19 cellular contexts compared by ENCODE assay signal in genomic region chr15:85112997-85113396, GRCh38.
"Had no signal": no experiment of that assay in that cellular context is flagged by ENCODE, and none has a peak within 500 bp of the region (broad histone marks: within the 10 kb centered on the region; RNA-seq: fewer than 3 reads in every experiment).

No MANE protein-coding gene starts in this region.

- H3K36me3 Mint-ChIP-seq: natural killer cell had no signal

- H3K4me1 ChIP-seq: foreskin keratinocyte, left lung, suprapubic skin, upper lobe of left lung had no signal

- H3K4me3 ChIP-seq: coronary artery, left lung, suprapubic skin, upper lobe of left lung had no signal

- H3K27ac ChIP-seq: coronary artery, foreskin keratinocyte, left lung, suprapubic skin, upper lobe of left lung had no signal

- H3K27me3 ChIP-seq: foreskin keratinocyte, left lung, suprapubic skin, upper lobe of left lung had no signal

- H3K4me3 Mint-ChIP-seq: natural killer cell had no signal

- H3K27me3 Mint-ChIP-seq: progenitor cell of endocrine pancreas had no signal

- DNase-seq: activated CD4-positive, alpha-beta T cell treated with anti-CD3 and anti-CD28 coated beads, Interleukin-2, amount 50 U/mL, for 4 hours; activated CD4-positive, CD25-positive, alpha-beta regulatory T cell treated with anti-CD3 and anti-CD28 coated beads, Interleukin-2, amount 50 U/mL, for 72 hours; activated naive CD4-positive, alpha-beta T cell treated with anti-CD3 and anti-CD28 coated beads, Interleukin-2, amount 50 U/mL, for 16 hours; activated T-cell treated with anti-CD3 and anti-CD28 coated beads for 4 hours; effector memory CD4-positive, alpha-beta T cell; foreskin keratinocyte; left lung; mammary epithelial cell; natural killer cell; right cardiac atrium; small intestine; stimulated activated CD4-positive, alpha-beta T cell treated with anti-CD3 and anti-CD28 coated beads, Interleukin-4, amount 100 ng/mL, for 24 hours; stimulated activated naive CD4-positive, alpha-beta T cell treated with Interleukin-2 at 50 U/mL for 16 hours; upper lobe of left lung had no signal

- ATAC-seq: foreskin keratinocyte, left lung, natural killer cell, right cardiac atrium, SK-N-SH treated with all-trans-retinoic acid at 6 μM for 48 hours had no signal

- H3K9me3 Mint-ChIP-seq: activated T-helper 2 cell treated with anti-CD3 and anti-CD28 coated beads, Interferon-gamma antibody, Interleukin-2, Interleukin-4, amounts not matched to agents 10 μg/mL and 5 μg/mL and 100 μg/mL, durations not matched to agents 14 hours and 24 hours and 36 hours; natural killer cell had no signal

- H3K27ac Mint-ChIP-seq: activated T-helper 2 cell treated with anti-CD3 and anti-CD28 coated beads, Interferon-gamma antibody, Interleukin-2, Interleukin-4, amounts not matched to agents 10 μg/mL and 5 μg/mL and 100 μg/mL, durations not matched to agents 14 hours and 24 hours and 36 hours; natural killer cell; progenitor cell of endocrine pancreas had no signal

- H3K4me1 Mint-ChIP-seq: natural killer cell had no signal

- H3K9me3 ChIP-seq: left lung, suprapubic skin, upper lobe of left lung had no signal
